ENCODE assay signal across 1 cellular context in genomic region chr10:102327641-102328040, GRCh38.
TF ChIP-seq lines count a peak whose summit lies in the region.

No MANE protein-coding gene starts in this region.

TF ChIP-seq in IMR-90, 13 proteins besides CTCF, POLR2A, EP300 and RAD21 (continued from another document):
- TF ChIP-seq, protein P1, sequence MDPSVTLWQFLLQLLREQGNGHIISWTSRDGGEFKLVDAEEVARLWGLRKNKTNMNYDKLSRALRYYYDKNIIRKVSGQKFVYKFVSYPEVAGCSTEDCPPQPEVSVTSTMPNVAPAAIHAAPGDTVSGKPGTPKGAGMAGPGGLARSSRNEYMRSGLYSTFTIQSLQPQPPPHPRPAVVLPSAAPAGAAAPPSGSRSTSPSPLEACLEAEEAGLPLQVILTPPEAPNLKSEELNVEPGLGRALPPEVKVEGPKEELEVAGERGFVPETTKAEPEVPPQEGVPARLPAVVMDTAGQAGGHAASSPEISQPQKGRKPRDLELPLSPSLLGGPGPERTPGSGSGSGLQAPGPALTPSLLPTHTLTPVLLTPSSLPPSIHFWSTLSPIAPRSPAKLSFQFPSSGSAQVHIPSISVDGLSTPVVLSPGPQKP (IDR thresholded peaks at IDR 0.05; ENCODE audit: borderline replicate concordance, low read depth, low read length) = no peak
